Comparison of ENCODE assay signal across 1 cellular context in the genomic region with DNA sequence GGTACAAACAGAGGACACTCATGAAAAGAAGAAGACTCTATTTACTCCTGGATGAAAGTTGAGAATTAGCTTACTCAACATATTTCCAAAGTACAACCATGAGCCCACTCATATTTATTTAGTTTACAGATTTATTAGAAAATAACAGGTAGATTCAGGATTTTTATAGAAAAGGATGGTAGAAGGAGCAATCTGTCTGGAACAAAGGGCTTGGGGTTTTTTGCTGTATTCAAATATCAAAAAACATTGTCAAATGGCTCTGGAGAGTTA.
TF ChIP-seq lines count a peak whose summit lies in the region.

No MANE protein-coding gene starts in this region.

TF ChIP-seq in HCT116, 20 proteins besides CTCF, POLR2A, EP300 and RAD21 (continued from another document):
- TF ChIP-seq, protein P1, sequence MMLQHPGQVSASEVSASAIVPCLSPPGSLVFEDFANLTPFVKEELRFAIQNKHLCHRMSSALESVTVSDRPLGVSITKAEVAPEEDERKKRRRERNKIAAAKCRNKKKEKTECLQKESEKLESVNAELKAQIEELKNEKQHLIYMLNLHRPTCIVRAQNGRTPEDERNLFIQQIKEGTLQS (IDR thresholded peaks at IDR 0.05): no peak
- TF ChIP-seq YY1 (IDR thresholded peaks at IDR 0.05; ENCODE audit: extremely low read depth, insufficient replicate concordance, low read depth, low read length): no peak
- no peak for TF ChIP-seq SRF (IDR thresholded peaks at IDR 0.05; ENCODE audit: low read depth)
- no peak for TF ChIP-seq POLR2AphosphoS5 (IDR thresholded peaks at IDR 0.05; ENCODE audit: low read depth, low read length)
- TF ChIP-seq EZH2phosphoT487 (IDR thresholded peaks at IDR 0.05; ENCODE audit: borderline replicate concordance): no peak
- no peak for TF ChIP-seq JUND (IDR thresholded peaks at IDR 0.05)
- no peak for TF ChIP-seq REST (IDR thresholded peaks at IDR 0.05; ENCODE audit: low read depth)
- TF ChIP-seq ZNF274 (IDR thresholded peaks at IDR 0.05; ENCODE audit: low read depth, low read length): no peak
- TF ChIP-seq SP1 (IDR thresholded peaks at IDR 0.05; ENCODE audit: low read depth): no peak
- TF ChIP-seq, protein P2, sequence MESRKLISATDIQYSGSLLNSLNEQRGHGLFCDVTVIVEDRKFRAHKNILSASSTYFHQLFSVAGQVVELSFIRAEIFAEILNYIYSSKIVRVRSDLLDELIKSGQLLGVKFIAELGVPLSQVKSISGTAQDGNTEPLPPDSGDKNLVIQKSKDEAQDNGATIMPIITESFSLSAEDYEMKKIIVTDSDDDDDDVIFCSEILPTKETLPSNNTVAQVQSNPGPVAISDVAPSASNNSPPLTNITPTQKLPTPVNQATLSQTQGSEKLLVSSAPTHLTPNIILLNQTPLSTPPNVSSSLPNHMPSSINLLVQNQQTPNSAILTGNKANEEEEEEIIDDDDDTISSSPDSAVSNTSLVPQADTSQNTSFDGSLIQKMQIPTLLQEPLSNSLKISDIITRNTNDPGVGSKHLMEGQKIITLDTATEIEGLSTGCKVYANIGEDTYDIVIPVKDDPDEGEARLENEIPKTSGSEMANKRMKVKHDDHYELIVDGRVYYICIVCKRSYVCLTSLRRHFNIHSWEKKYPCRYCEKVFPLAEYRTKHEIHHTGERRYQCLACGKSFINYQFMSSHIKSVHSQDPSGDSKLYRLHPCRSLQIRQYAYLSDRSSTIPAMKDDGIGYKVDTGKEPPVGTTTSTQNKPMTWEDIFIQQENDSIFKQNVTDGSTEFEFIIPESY (IDR thresholded peaks at IDR 0.05; ENCODE audit: extremely low read depth, insufficient replicate concordance, low read length): no peak
- TF ChIP-seq CBX3 (IDR thresholded peaks at IDR 0.05; ENCODE audit: low read depth): no peak
